Comparison of ENCODE assay signal across 16 cellular contexts in genomic region chr20:50728486-50728980, GRCh38. TPM values are rescaled to one million over a fixed set of nuclear protein-coding genes. Genes with fewer than 3 reads are reported as not detected.
A peak's percentile ranks its signal among the peaks of the same experiment; 100 is the strongest.
DNase-seq lines count a peak whose midpoint lies in the region; ATAC-seq, FAIRE-seq and TF ChIP-seq lines count a peak whose summit lies in the region.
"Had no signal": no experiment of that assay in that cellular context is flagged by ENCODE, and none has a peak within 500 bp of the region (broad histone marks: within the 10 kb centered on the region; RNA-seq: fewer than 3 reads in every experiment).

No MANE protein-coding gene starts in this region.

- TF ChIP-seq EP300 in stomach (IDR thresholded peaks at IDR 0.05): no peak

- H3K9me3 Mint-ChIP-seq in astrocyte (ENCODE audit: unreplicated experiment): no peaks in the 10 kb centered on the region
- H3K9me3 Mint-ChIP-seq: activated T-helper 2 cell treated with anti-CD3 and anti-CD28 coated beads, Interferon-gamma antibody, Interleukin-2, Interleukin-4, amounts not matched to agents 10 μg/mL and 5 μg/mL and 100 μg/mL, durations not matched to agents 14 hours and 24 hours and 36 hours; IgD-negative memory B cell had no signal

- FAIRE-seq in astrocyte (lab: Jason Lieb, UNC): no peak

- peaks cover 9% of the 10 kb centered on the region for H3K27me3 ChIP-seq in astrocyte (ENCODE audit: insufficient read depth, low read length)
- H3K27me3 ChIP-seq in stomach: no peaks in the 10 kb centered on the region
- peaks cover 9% of the 10 kb centered on the region for H3K27me3 ChIP-seq in SJCRH30

- H3K36me3 ChIP-seq in astrocyte (ENCODE audit: insufficient read depth, low read length) (no peaks in the 10 kb centered on the region), stomach (no peaks in the 10 kb centered on the region), SJCRH30 (no peaks in the 10 kb centered on the region)

- DNase-seq in NCI-H2227 (lab: John Stamatoyannopoulos, UW; ENCODE audit: unreplicated experiment) (peak; percentile 56), astrocyte (ENCODE audit: low read depth) (no peak), left lobe of liver (ENCODE audit: low spot score) (peak; percentile 10), stomach (no peak), epidermal melanocyte (ENCODE audit: insufficient read length, low spot score) (no peak), SJCRH30 (no peak), SKM-1 (lab: John Stamatoyannopoulos, UW; ENCODE audit: unreplicated experiment) (no peak)
- DNase-seq: activated CD8-positive, alpha-beta T cell treated with anti-CD3 and anti-CD28 coated beads, Interleukin-2, amount 10 ng/mL, durations not matched to agents 7 days and 5 days; cortex of kidney; NCI-H1105 had no signal

- H3K4me2 ChIP-seq in astrocyte (ENCODE audit: low read length): no peak overlapping the region

- TF ChIP-seq CTCF in astrocyte (IDR thresholded peaks at IDR 0.05; ENCODE audit: insufficient read depth, low read depth, low read length) (no peak), stomach (IDR thresholded peaks at IDR 0.05) (no peak)

- H3K27me3 Mint-ChIP-seq in astrocyte (ENCODE audit: low read depth, unreplicated experiment): no peaks in the 10 kb centered on the region

- no peaks in the 10 kb centered on the region for H3K36me3 Mint-ChIP-seq in astrocyte (ENCODE audit: low read depth, unreplicated experiment)

- H3K9ac ChIP-seq in astrocyte (ENCODE audit: low read length): no peak overlapping the region

- H3K4me1 Mint-ChIP-seq in astrocyte (ENCODE audit: low read depth, unreplicated experiment): peaks cover 28% of the 10 kb centered on the region

- H3K4me3 Mint-ChIP-seq in astrocyte (ENCODE audit: unreplicated experiment): no peak overlapping the region
- H3K4me3 Mint-ChIP-seq: activated CD8-positive, alpha-beta T cell treated with anti-CD3 and anti-CD28 coated beads, Interleukin-2, amount 10 ng/mL, durations not matched to agents 7 days and 5 days; B cell had no signal

- H3K4me3 ChIP-seq in astrocyte (ENCODE audit: insufficient read depth, low read depth, low read length) (no peak overlapping the region), stomach (no peak overlapping the region), SJCRH30 (no peak overlapping the region)
- H3K4me3 ChIP-seq: SK-N-MC had no signal

- peak overlapping the region; percentile 53 for H3K27ac Mint-ChIP-seq in astrocyte (ENCODE audit: unreplicated experiment)
- H3K27ac Mint-ChIP-seq: activated CD8-positive, alpha-beta T cell treated with anti-CD3 and anti-CD28 coated beads, Interleukin-2, amount 10 ng/mL, durations not matched to agents 7 days and 5 days; activated T-helper 2 cell treated with anti-CD3 and anti-CD28 coated beads, Interferon-gamma antibody, Interleukin-2, Interleukin-4, amounts not matched to agents 10 μg/mL and 5 μg/mL and 100 μg/mL, durations not matched to agents 14 hours and 24 hours and 36 hours; B cell had no signal

- H4K20me1 ChIP-seq in astrocyte (ENCODE audit: insufficient read depth, low read length): no peaks in the 10 kb centered on the region

- H2AFZ ChIP-seq in astrocyte (ENCODE audit: low read depth, low read length): no peak overlapping the region

- intact Hi-C loops in stomach (cut with DNase I; ENCODE audit: low total_unique reads): no loop called here

- TF ChIP-seq POLR2A in stomach (IDR thresholded peaks at IDR 0.05): no peak

- WGBS in stomach, 5 donors: 61 to 70% (median 63%) methylated on average over 4 of the region's 4 CpGs

- H3K27ac ChIP-seq in astrocyte (ENCODE audit: low read depth, low read length) (no peak overlapping the region), stomach (peak overlapping the region; percentile 55 to 96 (median 94)), SJCRH30 (no peak overlapping the region)
- H3K27ac ChIP-seq: SK-N-MC had no signal

- H3K9me3 ChIP-seq in astrocyte (ENCODE audit: insufficient read depth, low read depth, low read length) (no peaks in the 10 kb centered on the region), stomach (no peaks in the 10 kb centered on the region), SJCRH30 (replicated peaks) (no peaks in the 10 kb centered on the region)

- ATAC-seq in left lobe of liver (no peak), GM18511 (IDR thresholded peaks at IDR 0.05; ENCODE audit: unreplicated experiment) (no peak)
- ATAC-seq: activated CD8-positive, alpha-beta T cell treated with anti-CD3 and anti-CD28 coated beads, Interleukin-2, amount 10 ng/mL, durations not matched to agents 7 days and 5 days had no signal

- H3K4me1 ChIP-seq in astrocyte (ENCODE audit: insufficient read depth, low read length): peaks cover 18% of the 10 kb centered on the region
- H3K4me1 ChIP-seq in stomach: peaks cover 36 to 83% (median 56%) of the 10 kb centered on the region in 4 donors
- H3K4me1 ChIP-seq in SJCRH30: peaks cover 10% of the 10 kb centered on the region

- peaks cover 2% of the 10 kb centered on the region for H3K79me2 ChIP-seq in astrocyte (ENCODE audit: insufficient read depth, low read length)

RNA-seq across cellular contexts. Expression of gene PARD6B, which starts 2.8 kb away (rescaled TPM):
- total RNA-seq in astrocyte (10.1 and 13.1 TPM in 2 replicates), left lobe of liver (10.9 TPM), stomach (10 to 100 TPM in 4 of 5 donors, 1 to 10 TPM in 1; 5.4 to 69.5 (median 22.6) TPM)
- 1 to 10 TPM; 3.2 to 6.0 (median 3.7) TPM for polyA plus RNA-seq in stomach
- 2.3 and 2.8 TPM in 2 replicates for total RNA-seq in SJCRH30 (2014; rRNA removed; shearing (Covaris generic))

RNA-seq across cellular contexts. Expression of gene RIPOR3, which starts 37.2 kb away (rescaled TPM):
- 0.29 and 0.39 TPM in 2 replicates for total RNA-seq in astrocyte
- total RNA-seq in left lobe of liver: 20.1 TPM
- total RNA-seq in stomach: 10 to 100 TPM in 3 of 5 donors, 1 to 10 TPM in 2; 8.1 to 61.1 (median 13.4) TPM
- polyA plus RNA-seq in stomach: 1 to 10 TPM; 4.4 to 5.9 (median 5.8) TPM
- 1.7 and 2.6 TPM in 2 replicates for total RNA-seq in SJCRH30 (2014; rRNA removed; shearing (Covaris generic))
- total RNA-seq: activated CD8-positive, alpha-beta T cell treated with anti-CD3 and anti-CD28 coated beads, Interleukin-2, amount 10 ng/mL, durations not matched to agents 7 days and 5 days; activated T-helper 2 cell treated with anti-CD3 and anti-CD28 coated beads, Interferon-gamma antibody, Interleukin-2, Interleukin-4, amounts not matched to agents 10 μg/mL and 5 μg/mL and 100 μg/mL, durations not matched to agents 14 hours and 24 hours and 36 hours had no signal
- polyA plus RNA-seq: neural cell had no signal

Comparison
In these comparisons a context has a peak if more than half of its experiments do, and no peak if none do; other contexts are left out.
1. DNase-seq: peak in NCI-H2227 (single experiment) and left lobe of liver (single experiment); none in astrocyte (single experiment), stomach (single experiment), epidermal melanocyte (single experiment), SJCRH30 (0 of 2) and SKM-1 (single experiment).
2. H3K27ac ChIP-seq: peak in stomach (5 of 5); none in astrocyte (single experiment) and SJCRH30 (single experiment).